ENCODE assay signal across 10 cellular contexts in the genomic region with DNA sequence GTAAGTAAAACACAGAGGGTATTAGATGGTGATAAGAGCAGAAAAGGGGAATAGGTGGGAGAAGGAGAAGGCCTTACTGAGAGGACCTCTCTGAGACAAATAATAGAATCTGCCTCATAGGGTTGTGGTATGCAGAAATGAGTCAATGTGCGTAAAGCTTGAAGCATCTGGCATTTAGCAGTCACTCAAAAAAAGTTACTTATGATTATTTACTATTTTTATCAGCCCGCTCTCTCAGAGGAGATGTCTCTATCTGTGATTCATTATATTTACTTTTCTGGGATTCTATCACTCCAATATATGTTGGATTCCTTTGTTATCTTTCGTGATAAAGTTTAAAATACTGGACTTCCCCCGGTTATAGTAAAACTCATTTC. TPM values are rescaled to one million over a fixed set of nuclear protein-coding genes. Genes with fewer than 3 reads are reported as not detected.
DNase-seq lines count a peak whose midpoint lies in the region; ATAC-seq and TF ChIP-seq lines count a peak whose summit lies in the region.
"Had no signal": no experiment of that assay in that cellular context is flagged by ENCODE, and none has a peak within 500 bp of the region (broad histone marks: within the 10 kb centered on the region; RNA-seq: fewer than 3 reads in every experiment).

No MANE protein-coding gene starts in this region.

- H3K4me2 ChIP-seq in mammary epithelial cell (ENCODE audit: insufficient read depth, low read depth, low read length), result no peak overlapping the region

- H3K4me1 ChIP-seq in mammary epithelial cell (ENCODE audit: insufficient read depth, low read length), result peaks cover 44% of the 10 kb centered on the region

- H2AFZ ChIP-seq in mammary epithelial cell (ENCODE audit: low read depth, low read length), result no peak overlapping the region

- H3K9me3 Mint-ChIP-seq in nephron, result peaks cover 13% of the 10 kb centered on the region

- dilution Hi-C loops in mammary epithelial cell (cut with HindIII; ENCODE audit: low sequenced_read_pairs), result no loop called here

- no peaks in the 10 kb centered on the region for H3K27me3 Mint-ChIP-seq in nephron (ENCODE audit: low read depth)

- H3K36me3 Mint-ChIP-seq in nephron (ENCODE audit: low read depth), result peaks cover 15% of the 10 kb centered on the region

- TF ChIP-seq CTCF in GM10266 (IDR thresholded peaks at IDR 0.05; ENCODE audit: control insufficient read depth, insufficient read depth, low read depth, missing control alignments) (no peak), mammary epithelial cell (conservative IDR thresholded peaks at IDR 0.05 in 1 of 2, IDR thresholded peaks at IDR 0.05 in 1 of 2; ENCODE audit: extremely low read depth in 1 of 2, insufficient read depth in 1 of 2, low read depth in 1 of 2, low read length in 2 of 2) (no peak), nephron (IDR thresholded peaks at IDR 0.05; ENCODE audit: unreplicated experiment in 3 of 3) (no peak)

- peaks cover 47% of the 10 kb centered on the region for H3K4me1 Mint-ChIP-seq in nephron

- no peak overlapping the region for H3K27ac ChIP-seq in mammary epithelial cell (ENCODE audit: insufficient read depth, low read depth, low read length)

- H4K20me1 ChIP-seq in mammary epithelial cell (ENCODE audit: insufficient read depth, low read length), result no peaks in the 10 kb centered on the region

- H3K36me3 ChIP-seq in mammary epithelial cell (ENCODE audit: insufficient read depth, low read length), result no peaks in the 10 kb centered on the region

- CTCF ChIA-PET in mammary epithelial cell (lab: Charles Lee; ENCODE audit: low non-redundant PET), result no interaction called here

- BruUV-seq in mammary epithelial cell (replicated peaks; lab: Mats Ljungman, UMichigan), result no TSS peak

- H3K9me3 ChIP-seq in mammary epithelial cell (replicated peaks; ENCODE audit: insufficient read depth, low read length), result no peaks in the 10 kb centered on the region

- WGBS in mammary epithelial cell (ENCODE audit: low coverage, missing lambda C conversion rate), result 88% methylated on average over 4 of the region's 4 CpGs

- no peak overlapping the region for H3K4me3 ChIP-seq in mammary epithelial cell (replicated peaks in 1 of 3; ENCODE audit: insufficient read depth in 1 of 3, low read depth in 2 of 3, low read length in 3 of 3)

- H3K27me3 ChIP-seq in mammary epithelial cell (ENCODE audit: insufficient read depth, low read length), result no peaks in the 10 kb centered on the region

- peak; percentile 58 for ATAC-seq in HG03378 (IDR thresholded peaks at IDR 0.05; ENCODE audit: unreplicated experiment)
- ATAC-seq in GM21447 (IDR thresholded peaks at IDR 0.05; ENCODE audit: unreplicated experiment), result no peak
- ATAC-seq in HG03460 (IDR thresholded peaks at IDR 0.05; ENCODE audit: unreplicated experiment), result no peak

- peaks cover 3% of the 10 kb centered on the region for H3K79me2 ChIP-seq in mammary epithelial cell (ENCODE audit: insufficient read depth, low read length)

- H3K27ac Mint-ChIP-seq in nephron, result peak overlapping the region; percentile 34 to 78 (median 71)

- in situ Hi-C loops in mammary epithelial cell (cut with MboI; ENCODE audit: low sequenced_read_pairs in 2 of 2), result no loop called here

- H3K4me3 Mint-ChIP-seq in nephron, result no peak overlapping the region

- no peak overlapping the region for H3K9ac ChIP-seq in mammary epithelial cell (ENCODE audit: insufficient read depth, low read length)

- intact Hi-C loops in mammary epithelial cell (cut with micrococcal nuclease), result no loop called here

- DNase-seq in GM10266 (ENCODE audit: extremely low spot score) (peak; percentile 60), mammary epithelial cell (peak; percentile 57), germinal center (ENCODE audit: low spot score) (no peak)
- DNase-seq in activated CD8-positive, alpha-beta memory T cell treated with anti-CD3 and anti-CD28 coated beads, Interleukin-2, amount 50 U/mL, for 4 hours, result no peak
- DNase-seq: activated T-cell treated with anti-CD3 and anti-CD28 coated beads, Interleukin-2, amount 50 U/mL, for 48 hours; NCI-H1436 treated with DMSO at 0.1 percent for 48 hours had no signal

RNA-seq across cellular contexts. Expression of a gene that starts 4.6 kb away (rescaled TPM):
- 100 to 1,000 TPM; 121 to 246 TPM for total RNA-seq in mammary epithelial cell
- polyA plus RNA-seq in mammary epithelial cell, result 285 TPM
- polyA minus RNA-seq in mammary epithelial cell, result 178 TPM

RNA-seq across cellular contexts. Expression of a gene that starts 48.6 kb away (rescaled TPM):
- total RNA-seq in mammary epithelial cell, result not detected
- not detected for polyA plus RNA-seq in mammary epithelial cell
- polyA minus RNA-seq in mammary epithelial cell, result not detected

Comparison
In these comparisons a context has a peak if more than half of its experiments do, and no peak if none do; other contexts are left out.
1. DNase-seq: peak in GM10266 (single experiment) and mammary epithelial cell (single experiment); none in activated CD8-positive, alpha-beta memory T cell treated with anti-CD3 and anti-CD28 coated beads, Interleukin-2, amount 50 U/mL, for 4 hours (single experiment) and germinal center (single experiment).